ENCODE assay signal across 34 cellular contexts in the genomic region with DNA sequence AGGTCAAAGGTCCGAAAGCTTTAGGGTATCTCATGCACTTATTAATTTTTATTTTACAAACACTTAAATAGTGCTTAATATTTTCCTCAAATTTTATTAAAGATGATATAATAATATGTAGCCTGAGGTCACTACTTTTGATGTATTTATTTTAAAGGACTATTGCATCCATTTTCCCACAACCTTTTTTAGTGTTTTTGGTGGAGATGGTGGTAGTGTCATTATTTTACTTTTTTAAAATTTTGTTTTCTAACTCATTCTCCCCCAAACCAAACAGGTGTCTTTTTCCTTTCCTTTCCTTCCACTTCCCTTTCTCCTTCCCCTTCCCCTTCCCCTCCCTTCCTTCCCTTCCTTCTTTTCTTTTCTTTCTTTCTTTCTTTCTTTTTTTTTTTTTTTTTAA.
"Had no signal": no experiment of that assay in that cellular context is flagged by ENCODE, and none has a peak within 500 bp of the region (broad histone marks: within the 10 kb centered on the region; RNA-seq: fewer than 3 reads in every experiment).

No MANE protein-coding gene starts in this region.

- H3K27me3 ChIP-seq: MG63 had no signal

- DNase-seq: Karpas-422, Kasumi-1, MG63, MM.1S, MV-4-11, NCI-H1048, NCI-H1092, NCI-H1092 treated with DMSO at 0.1 percent for 48 hours, NCI-H1105, NCI-H1105 treated with DMSO at 0.1 percent for 48 hours, NCI-H1417, NCI-H1417 treated with DMSO at 0.1 percent for 48 hours, NCI-H1436, NCI-H1436 treated with DMSO at 0.1 percent for 48 hours, NCI-H146, NCI-H1694, NCI-H1694 treated with DMSO at 0.1 percent for 48 hours, NCI-H187, NCI-H187 treated with DMSO at 0.1 percent for 48 hours, NCI-H1930, NCI-H2029, NCI-H2029 treated with DMSO at 0.1 percent for 48 hours, NCI-H2081, NCI-H2081 treated with DMSO at 0.1 percent for 48 hours, NCI-H2107, NCI-H2171, NCI-H2171 treated with DMSO at 0.1 percent for 48 hours, NCI-H2227 treated with DMSO at 0.1 percent for 48 hours, NCI-H226, NCI-H345, NCI-H446, NCI-H446 treated with DMSO at 0.1 percent for 48 hours, NCI-H510A, NCI-H510A treated with DMSO at 0.1 percent for 48 hours had no signal

- H3K4me3 ChIP-seq: MG63 had no signal

- H3K36me3 ChIP-seq: MG63 had no signal

- H3K9me3 ChIP-seq: MG63 had no signal
